In the genomic region with DNA sequence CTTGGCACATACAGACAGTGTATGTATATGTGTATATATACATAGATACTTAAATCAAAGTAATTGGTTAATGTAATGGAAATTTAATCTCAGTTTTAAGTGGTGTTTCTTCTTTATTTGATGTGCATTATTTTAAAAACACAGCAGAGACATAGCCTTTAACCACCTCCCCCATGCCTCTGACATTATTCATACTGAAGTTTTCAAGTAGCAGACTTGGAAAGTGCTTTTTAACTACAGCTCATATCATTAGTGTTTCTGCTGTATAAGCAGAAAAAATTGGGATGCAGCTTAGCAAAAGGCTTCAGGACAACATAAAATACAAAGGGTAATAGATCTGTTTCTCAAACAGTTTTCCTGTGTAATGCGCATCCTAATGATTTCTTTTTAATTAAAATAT, we compare ENCODE assay signal across 12 cellular contexts. TPM values are rescaled to one million over a fixed set of nuclear protein-coding genes. Genes with fewer than 3 reads are reported as not detected.
A peak's percentile ranks its signal among the peaks of the same experiment; 100 is the strongest.
DNase-seq lines count a peak whose midpoint lies in the region; ATAC-seq and FAIRE-seq lines count a peak whose summit lies in the region.
"Had no signal": no experiment of that assay in that cellular context is flagged by ENCODE, and none has a peak within 500 bp of the region (broad histone marks: within the 10 kb centered on the region; RNA-seq: fewer than 3 reads in every experiment).

No MANE protein-coding gene starts in this region.

- peaks cover 8 to 10% of the 10 kb centered on the region in 2 donors for H3K9me3 Mint-ChIP-seq in activated T-cell treated with anti-CD3 and anti-CD28 coated beads, Interleukin-2, amount 50 U/mL, for 72 hours
- H3K9me3 Mint-ChIP-seq in activated T-cell treated with anti-CD3 and anti-CD28 coated beads, Interleukin-2, amount 50 U/mL, for 4 hours: peaks cover 18% of the 10 kb centered on the region

- peak; percentile 17 to 24 for ATAC-seq in activated T-cell treated with anti-CD3 and anti-CD28 coated beads, Interleukin-2, amount 50 U/mL, for 72 hours (replicated peaks in 1 of 2)
- no peak for ATAC-seq in activated T-cell treated with anti-CD3 and anti-CD28 coated beads, Interleukin-2, amount 50 U/mL, for 4 hours

- no peaks in the 10 kb centered on the region for H3K27me3 Mint-ChIP-seq in activated T-cell treated with anti-CD3 and anti-CD28 coated beads, Interleukin-2, amount 50 U/mL, for 72 hours (ENCODE audit: low read depth)
- no peaks in the 10 kb centered on the region for H3K27me3 Mint-ChIP-seq in activated T-cell treated with anti-CD3 and anti-CD28 coated beads, Interleukin-2, amount 50 U/mL, for 4 hours (ENCODE audit: low read depth)

- H3K4me3 ChIP-seq in skeletal muscle satellite cell (ENCODE audit: low read length): no peak overlapping the region
- H3K4me3 ChIP-seq: ovary, thyroid gland had no signal

- no peak overlapping the region for H3K9ac ChIP-seq in skeletal muscle satellite cell (ENCODE audit: low read depth, low read length)

- peak overlapping the region; percentile 93 for H3K27ac Mint-ChIP-seq in activated T-cell treated with anti-CD3 and anti-CD28 coated beads, Interleukin-2, amount 50 U/mL, for 72 hours

- H3K4me1 ChIP-seq in skeletal muscle satellite cell (ENCODE audit: control insufficient read depth, insufficient read depth, low read length): peaks cover 28% of the 10 kb centered on the region

- H3K4me1 Mint-ChIP-seq in activated T-cell treated with anti-CD3 and anti-CD28 coated beads, Interleukin-2, amount 50 U/mL, for 72 hours (ENCODE audit: low read depth): peaks cover 78% of the 10 kb centered on the region
- H3K4me1 Mint-ChIP-seq in activated T-cell treated with anti-CD3 and anti-CD28 coated beads, Interleukin-2, amount 50 U/mL, for 4 hours (ENCODE audit: low read depth): peaks cover 71% of the 10 kb centered on the region

- no peaks in the 10 kb centered on the region for H3K36me3 ChIP-seq in skeletal muscle satellite cell (ENCODE audit: insufficient read depth, low read length)
- H3K36me3 ChIP-seq: ovary, thyroid gland had no signal

- no peaks in the 10 kb centered on the region for H3K27me3 ChIP-seq in skeletal muscle satellite cell (ENCODE audit: control insufficient read depth, insufficient read depth, low read length)
- H3K27me3 ChIP-seq: ovary, thyroid gland had no signal

- H3K4me3 Mint-ChIP-seq in activated T-cell treated with anti-CD3 and anti-CD28 coated beads, Interleukin-2, amount 50 U/mL, for 72 hours: peak overlapping the region; percentile 78 to 87
- H3K4me3 Mint-ChIP-seq in activated T-cell treated with anti-CD3 and anti-CD28 coated beads, Interleukin-2, amount 50 U/mL, for 4 hours: no peak overlapping the region

- peak overlapping the region; percentile 31 for H3K4me2 ChIP-seq in skeletal muscle satellite cell (ENCODE audit: low read length)

- no peak for DNase-seq in activated T-cell treated with anti-CD3 and anti-CD28 coated beads, Interleukin-2, amount 50 U/mL, for 72 hours
- DNase-seq in activated T-cell treated with anti-CD3 and anti-CD28 coated beads, Interleukin-2, amount 50 U/mL, for 4 hours: no peak
- DNase-seq in RPMI7951 (ENCODE audit: low read depth) (peak; percentile 41), NCI-H1436 (lab: John Stamatoyannopoulos, UW) (no peak), HUDEP-2 (lab: John Stamatoyannopoulos, UW; ENCODE audit: unreplicated experiment in 76 of 76) (no peak), medulla oblongata (ENCODE audit: extremely low spot score) (no peak)
- DNase-seq: NCI-H1105 treated with DMSO at 0.1 percent for 48 hours, ovary, thyroid gland had no signal

- FAIRE-seq in endometrium (lab: Jason Lieb, UNC): peak; percentile 83
- FAIRE-seq: islet of Langerhans had no signal

- H3K9me3 ChIP-seq in skeletal muscle satellite cell (replicated peaks; ENCODE audit: low read length): no peaks in the 10 kb centered on the region
- H3K9me3 ChIP-seq: ovary, thyroid gland had no signal

- peaks cover 11 to 21% of the 10 kb centered on the region in 2 donors for H3K36me3 Mint-ChIP-seq in activated T-cell treated with anti-CD3 and anti-CD28 coated beads, Interleukin-2, amount 50 U/mL, for 72 hours (ENCODE audit: insufficient read depth in 2 of 2)
- H3K36me3 Mint-ChIP-seq in activated T-cell treated with anti-CD3 and anti-CD28 coated beads, Interleukin-2, amount 50 U/mL, for 4 hours (ENCODE audit: insufficient read depth): peaks cover 1% of the 10 kb centered on the region

RNA-seq across cellular contexts. Expression of a gene that starts 52.1 kb away (rescaled TPM):
- total RNA-seq in activated T-cell treated with anti-CD3 and anti-CD28 coated beads, Interleukin-2, amount 50 U/mL, for 72 hours: 1 to 10 TPM; 5.3 to 5.6 TPM
- total RNA-seq in activated T-cell treated with anti-CD3 and anti-CD28 coated beads, Interleukin-2, amount 50 U/mL, for 4 hours: 1 to 10 TPM; 4.8 to 5.0 (median 4.9) TPM
- 15.7 and 20.7 TPM in 2 replicates for total RNA-seq in RPMI7951 (2014; rRNA removed; shearing (Covaris generic))
- 72.8 and 167 TPM in 2 replicates for total RNA-seq in skeletal muscle satellite cell (2012; rRNA removed)

Comparison
In these comparisons a context has a peak if more than half of its experiments do, and no peak if none do; other contexts are left out.
1. ATAC-seq: peak in activated T-cell treated with anti-CD3 and anti-CD28 coated beads, Interleukin-2, amount 50 U/mL, for 72 hours (2 of 2); none in activated T-cell treated with anti-CD3 and anti-CD28 coated beads, Interleukin-2, amount 50 U/mL, for 4 hours (0 of 2).